In the genomic region with DNA sequence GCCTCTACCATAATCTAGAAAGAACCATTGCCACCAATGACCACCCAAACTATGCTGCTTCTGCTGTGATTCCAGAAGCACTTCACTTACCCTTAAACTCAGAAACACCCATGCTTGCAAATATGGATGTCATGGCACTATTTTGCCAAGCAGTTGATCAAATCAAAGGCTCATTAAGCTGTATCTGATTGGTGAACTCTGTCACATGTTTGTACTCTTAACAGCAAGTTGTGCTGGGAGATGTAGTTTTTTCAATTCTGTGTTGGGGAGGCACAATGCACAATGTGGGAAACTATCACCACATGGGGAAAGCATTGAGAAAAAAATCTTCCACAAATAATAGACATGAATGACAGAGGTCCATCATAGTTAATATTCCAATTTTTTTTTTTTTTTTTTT, we compare ENCODE assay signal across 23 cellular contexts. TPM values are rescaled to one million over a fixed set of nuclear protein-coding genes. Genes with fewer than 3 reads are reported as not detected.
DNase-seq lines count a peak whose midpoint lies in the region; ATAC-seq, FAIRE-seq and TF ChIP-seq lines count a peak whose summit lies in the region.
"Had no signal": no experiment of that assay in that cellular context is flagged by ENCODE, and none has a peak within 500 bp of the region (broad histone marks: within the 10 kb centered on the region; RNA-seq: fewer than 3 reads in every experiment).

No MANE protein-coding gene starts in this region.

- H3K18ac ChIP-seq in neuronal stem cell (ENCODE audit: low read length), result no peak overlapping the region

- H2BK15ac ChIP-seq in neuronal stem cell (ENCODE audit: low read length), result no peak overlapping the region

- H3K4me1 ChIP-seq in SK-N-SH (ENCODE audit: control insufficient read depth in 1 of 2, insufficient read depth in 2 of 2, low read depth in 1 of 2, low read length in 1 of 2), result peaks cover 0 to 12% of the 10 kb centered on the region in 2 experiments; a peak in 1 of 4 replicates
- H3K4me1 ChIP-seq in K562 (replicated peaks in 1 of 2; ENCODE audit: control insufficient read depth in 2 of 2, insufficient read depth in 2 of 2, low read length in 2 of 2), result no peaks in the 10 kb centered on the region; a peak in 1 of 5 replicates
- no peaks in the 10 kb centered on the region for H3K4me1 ChIP-seq in ascending aorta
- H3K4me1 ChIP-seq in neuronal stem cell (ENCODE audit: control insufficient read depth in 2 of 2, insufficient read depth in 1 of 2, low read depth in 1 of 2, low read length in 2 of 2), result peaks cover 0 to 2% of the 10 kb centered on the region in 2 donors
- H3K4me1 ChIP-seq: Peyer's patch had no signal

- no peak overlapping the region for H3K4me3 Mint-ChIP-seq in Calu3 (ENCODE audit: low read depth, unreplicated experiment)
- H3K4me3 Mint-ChIP-seq: CD8-positive, alpha-beta memory T cell had no signal

- no peaks in the 10 kb centered on the region for H3K9me3 Mint-ChIP-seq in Calu3 (ENCODE audit: low read depth, unreplicated experiment)

- POLR2A ChIA-PET in SK-N-SH (lab: Yijun Ruan, JAX) (no interaction called here), K562 (lab: Yijun Ruan, JAX) (no interaction called here)

- H2AK5ac ChIP-seq in neuronal stem cell (ENCODE audit: low read depth, low read length), result no peak overlapping the region

- no peak for TF ChIP-seq POLR2A in K562 (conservative IDR thresholded peaks at IDR 0.05)

- no peaks in the 10 kb centered on the region for H3K36me3 ChIP-seq in SK-N-SH (replicated peaks in 1 of 2; ENCODE audit: control insufficient read depth in 1 of 2, insufficient read depth in 2 of 2, low read length in 1 of 2)
- no peaks in the 10 kb centered on the region for H3K36me3 ChIP-seq in K562 (ENCODE audit: control insufficient read depth, insufficient read depth, low read length)
- no peaks in the 10 kb centered on the region for H3K36me3 ChIP-seq in ascending aorta
- H3K36me3 ChIP-seq in neuronal stem cell (replicated peaks in 1 of 2; ENCODE audit: control insufficient read depth in 2 of 2, insufficient read depth in 2 of 2, low read length in 2 of 2), result no peaks in the 10 kb centered on the region
- H3K36me3 ChIP-seq: HAP-1, Peyer's patch had no signal

- intact Hi-C loops in K562 (cut with micrococcal nuclease) (no loop called here), ascending aorta (cut with DNase I) (no loop called here), Calu3 (cut with micrococcal nuclease; ENCODE audit: unreplicated experiment) (no loop called here)

- H2AFZ ChIP-seq in SK-N-SH (ENCODE audit: low read depth), result no peak overlapping the region
- H2AFZ ChIP-seq in K562 (ENCODE audit: low read depth, low read length), result no peak overlapping the region
- no peak overlapping the region for H2AFZ ChIP-seq in neuronal stem cell (ENCODE audit: low read length)
- H2AFZ ChIP-seq: GM23248 had no signal

- H3K4ac ChIP-seq in neuronal stem cell (ENCODE audit: low read length), result no peak overlapping the region

- in situ Hi-C loops in K562 (cut with MboI), result no loop called here

- no peaks in the 10 kb centered on the region for H3K79me1 ChIP-seq in neuronal stem cell (ENCODE audit: low read depth, low read length)

- H3K9me2 ChIP-seq in SK-N-SH, result no peaks in the 10 kb centered on the region

- no peaks in the 10 kb centered on the region for H4K20me1 ChIP-seq in SK-N-SH (ENCODE audit: insufficient read depth)
- no peaks in the 10 kb centered on the region for H4K20me1 ChIP-seq in K562 (replicated peaks; ENCODE audit: control insufficient read depth, insufficient read depth, low read length)

- H2BK5ac ChIP-seq in neuronal stem cell (ENCODE audit: low read length), result no peak overlapping the region

- no peak for DNase-seq in SK-N-SH
- DNase-seq in K562 (ENCODE audit: extremely low read depth in 1 of 4, low spot score in 3 of 4), result no peak
- no peak for DNase-seq in ascending aorta (ENCODE audit: low spot score in 2 of 2)
- DNase-seq in Calu3, result no peak
- DNase-seq in neuronal stem cell (ENCODE audit: low spot score), result no peak
- DNase-seq: CD8-positive, alpha-beta memory T cell; DMS79 treated with DMSO at 0.1 percent for 48 hours; GM23248; NCI-H1105; NCI-H146; NCI-H2029; NCI-H2227 treated with DMSO at 0.1 percent for 48 hours; NCI-H510A; NCI-H748 treated with DMSO at 0.1 percent for 48 hours; Peyer's patch; T-helper 1 cell had no signal

- H4K8ac ChIP-seq in neuronal stem cell (ENCODE audit: low read depth, low read length), result no peak overlapping the region

- H3K9ac ChIP-seq in SK-N-SH (no peak overlapping the region), K562 (ENCODE audit: insufficient read depth in 1 of 2, low read depth in 2 of 2, low read length in 2 of 2) (no peak overlapping the region), neuronal stem cell (ENCODE audit: low read depth, low read length, poor library complexity) (no peak overlapping the region)
- H3K9ac ChIP-seq: GM23248 had no signal

- H3K4me3 ChIP-seq in SK-N-SH (ENCODE audit: low read depth in 2 of 2, low read length in 1 of 2) (no peak overlapping the region), K562 (no peak overlapping the region), ascending aorta (no peak overlapping the region), neuronal stem cell (ENCODE audit: low read length in 2 of 2) (no peak overlapping the region)
- H3K4me3 ChIP-seq: GM23248, HAP-1, Peyer's patch had no signal

- H3K27ac Mint-ChIP-seq in Calu3 (ENCODE audit: unreplicated experiment), result no peak overlapping the region
- H3K27ac Mint-ChIP-seq: CD8-positive, alpha-beta memory T cell had no signal

- no peak overlapping the region for H2BK12ac ChIP-seq in neuronal stem cell (ENCODE audit: low read length)

- FAIRE-seq in K562 (lab: Jason Lieb, UNC), result no peak
- FAIRE-seq: A204.1 had no signal

- no TSS peak for BruUV-seq in K562 (replicated peaks; lab: Mats Ljungman, UMichigan)
- BruUV-seq in Calu3 (replicated peaks; lab: Mats Ljungman, UMichigan), result no TSS peak

- H3K23ac ChIP-seq in neuronal stem cell (ENCODE audit: low read depth, low read length, poor library complexity), result no peak overlapping the region

- peaks cover 7% of the 10 kb centered on the region for H3K4me1 Mint-ChIP-seq in Calu3 (ENCODE audit: low read depth, unreplicated experiment)
- H3K4me1 Mint-ChIP-seq: CD8-positive, alpha-beta memory T cell had no signal

- H3K9me3 ChIP-seq in SK-N-SH, result no peaks in the 10 kb centered on the region
- no peaks in the 10 kb centered on the region for H3K9me3 ChIP-seq in K562 (replicated peaks; ENCODE audit: control insufficient read depth, insufficient read depth, low read depth, low read length)
- H3K9me3 ChIP-seq in ascending aorta, result no peaks in the 10 kb centered on the region
- H3K9me3 ChIP-seq in neuronal stem cell (replicated peaks in 1 of 2; ENCODE audit: control insufficient read depth in 2 of 2, insufficient read depth in 1 of 2, low read depth in 1 of 2, low read length in 2 of 2), result no peaks in the 10 kb centered on the region
- H3K9me3 ChIP-seq: HAP-1, Peyer's patch had no signal

- H3K27ac ChIP-seq in SK-N-SH (ENCODE audit: low read depth in 2 of 2, low read length in 1 of 2) (no peak overlapping the region), K562 (ENCODE audit: extremely low read depth, low read depth, low read length) (no peak overlapping the region), ascending aorta (no peak overlapping the region), neuronal stem cell (replicated peaks; ENCODE audit: low read length) (no peak overlapping the region)
- H3K27ac ChIP-seq: C4-2B, GM23248, Peyer's patch had no signal

- no peaks in the 10 kb centered on the region for H3K79me2 ChIP-seq in SK-N-SH (ENCODE audit: insufficient read depth)
- H3K79me2 ChIP-seq in K562 (ENCODE audit: control insufficient read depth, insufficient read depth, low read length), result no peaks in the 10 kb centered on the region

- TF ChIP-seq EP300 in SK-N-SH (IDR thresholded peaks at IDR 0.05; ENCODE audit: borderline replicate concordance in 1 of 2, low read depth in 1 of 2, low read length in 1 of 2), result no peak
- no peak for TF ChIP-seq EP300 in K562 (IDR thresholded peaks at IDR 0.05; ENCODE audit: low read length)

- TF ChIP-seq CTCF in SK-N-SH (IDR thresholded peaks at IDR 0.05) (no peak), K562 (IDR thresholded peaks at IDR 0.05 in 2 of 3, conservative IDR thresholded peaks at IDR 0.05 in 1 of 3; ENCODE audit: insufficient read depth in 2 of 3, low read depth in 1 of 3, low read length in 3 of 3) (no peak), ascending aorta (IDR thresholded peaks at IDR 0.05) (no peak), Calu3 (IDR thresholded peaks at IDR 0.05; ENCODE audit: unreplicated experiment) (no peak)

- no peak overlapping the region for H4K91ac ChIP-seq in neuronal stem cell (ENCODE audit: low read depth, low read length, poor library complexity)

- H2BK120ac ChIP-seq in neuronal stem cell (ENCODE audit: low read depth, low read length), result no peak overlapping the region

- peaks cover 5% of the 10 kb centered on the region for H3F3A ChIP-seq in SK-N-SH (replicated peaks; ENCODE audit: insufficient read depth)

- H3K14ac ChIP-seq in neuronal stem cell (ENCODE audit: low read length), result no peak overlapping the region

- ATAC-seq in SK-N-SH treated with all-trans-retinoic acid at 6 μM for 48 hours (no peak), HG03378 (IDR thresholded peaks at IDR 0.05; ENCODE audit: unreplicated experiment) (peak; percentile 60), K562 (peak; percentile 72)

- no peak overlapping the region for H3K4me2 ChIP-seq in SK-N-SH
- H3K4me2 ChIP-seq in K562 (ENCODE audit: insufficient read depth, low read length), result no peak overlapping the region
- no peak overlapping the region for H3K4me2 ChIP-seq in neuronal stem cell (ENCODE audit: insufficient read depth, low read length, poor library complexity, severe bottlenecking)

- H3K27me3 Mint-ChIP-seq in Calu3 (ENCODE audit: unreplicated experiment), result no peaks in the 10 kb centered on the region

- CTCF ChIA-PET in SK-N-SH (lab: Yijun Ruan, JAX) (no interaction called here), K562 (lab: Yijun Ruan, JAX; ENCODE audit: low intra/inter-chr PET ratio) (no interaction called here), Calu3 (lab: Charles Lee) (no interaction called here)

- H3K36me3 Mint-ChIP-seq in Calu3 (ENCODE audit: insufficient read depth, unreplicated experiment), result no peaks in the 10 kb centered on the region
- H3K36me3 Mint-ChIP-seq: CD8-positive, alpha-beta memory T cell had no signal

- TF ChIP-seq RAD21 in SK-N-SH (IDR thresholded peaks at IDR 0.05; ENCODE audit: low read length) (no peak), K562 (CRISPR knock-in tag; conservative IDR thresholded peaks at IDR 0.05 in 1 of 2, IDR thresholded peaks at IDR 0.05 in 1 of 2) (no peak)

- H3K27me3 ChIP-seq in SK-N-SH (ENCODE audit: insufficient read depth) (no peaks in the 10 kb centered on the region), K562 (ENCODE audit: control insufficient read depth in 2 of 2, insufficient read depth in 2 of 2, low read length in 2 of 2) (no peaks in the 10 kb centered on the region), ascending aorta (no peaks in the 10 kb centered on the region), neuronal stem cell (ENCODE audit: control insufficient read depth in 3 of 3, insufficient read depth in 3 of 3, low read depth in 1 of 3, low read length in 3 of 3) (no peaks in the 10 kb centered on the region)
- H3K27me3 ChIP-seq: Peyer's patch had no signal

- H3K9me1 ChIP-seq in K562 (ENCODE audit: control insufficient read depth, insufficient read depth, low read length), result no peaks in the 10 kb centered on the region

RNA-seq across cellular contexts. Expression of gene SPCS3, which starts 19.2 kb away (rescaled TPM):
- polyA plus RNA-seq in SK-N-SH (2012; rRNA removed), result 27.7 and 37.4 TPM in 2 replicates
- 41.4 and 52.3 TPM in 2 replicates for polyA plus RNA-seq in SK-N-SH (2012; cell fraction: cytosol; rRNA removed)
- polyA plus RNA-seq in SK-N-SH (2012; cell fraction: nucleus; rRNA removed), result 32.3 and 42.6 TPM in 2 replicates
- 74.2 and 192 TPM in 2 replicates for total RNA-seq in K562 (2011; cell fraction: chromatin; rRNA removed; ENCODE audit: low replicate concordance)
- total RNA-seq in K562 (2011; cell fraction: nucleolus; rRNA removed), result 80.8 and 84.5 TPM in 2 replicates
- total RNA-seq in K562 (2011; cell fraction: nucleoplasm; rRNA removed), result 128 and 217 TPM in 2 replicates
- total RNA-seq in K562 (2014; rRNA removed), result 66.6 and 101 TPM in 2 replicates
- total RNA-seq in K562 (2014; rRNA removed; fragmentation: Illumina TruSeq; extraction: Trizol), result 154 and 168 TPM in 2 replicates
- 124 and 133 TPM in 2 replicates for total RNA-seq in K562 (2015; rRNA removed; fragmentation: Illumina TruSeq; extraction: Trizol)
- total RNA-seq in K562 (2021), result 196 and 217 TPM in 2 replicates
- polyA plus RNA-seq in K562 (2011; rRNA removed), result 94.9 and 119 TPM in 2 replicates
- polyA plus RNA-seq in K562 (2011; cell fraction: cytosol; rRNA removed), result 20.7 and 41.3 TPM in 2 replicates
- polyA plus RNA-seq in K562 (2011; cell fraction: nucleus; rRNA removed), result 59.0 and 73.2 TPM in 2 replicates
- polyA plus RNA-seq in K562 (2012), result 85.5 and 87.4 TPM in 2 replicates
- 71.2 and 85.4 TPM in 2 replicates for polyA plus RNA-seq in K562 (2014; fragmentation: Illumina TruSeq; extraction: Trizol)
- polyA plus RNA-seq in K562 (2014; fragmentation: Nextera tagmentation; extraction: Ambion mirVana), result 10 to 100 TPM; 71.4 to 80.2 TPM
- 64.6 and 73.9 TPM in 2 replicates for polyA plus RNA-seq in K562 (2014; rRNA removed)
- 81.1 and 93.9 TPM in 2 replicates for polyA minus RNA-seq in K562 (2011; rRNA and poly(A)+ RNA removed)
- polyA minus RNA-seq in K562 (2011; cell fraction: cytosol; rRNA and poly(A)+ RNA removed), result 39.5 and 49.4 TPM in 2 replicates
- 87.2 and 126 TPM in 2 replicates for polyA minus RNA-seq in K562 (2011; cell fraction: nucleus; rRNA and poly(A)+ RNA removed)
- total RNA-seq in ascending aorta, result 57.4 TPM
- 82.8 and 94.6 TPM in 2 replicates for total RNA-seq in Calu3 (2022)
- polyA plus RNA-seq in neuronal stem cell (2013, experiment 1 of 2), result 47.5 TPM
- 49.2 TPM for polyA plus RNA-seq in neuronal stem cell (2013, experiment 2 of 2)

RNA-seq across cellular contexts. Expression of gene ASB5, which starts 31.5 kb away (rescaled TPM):
- polyA plus RNA-seq in SK-N-SH (2012; rRNA removed) (0.13 and 0.54 TPM in 2 replicates), K562 (2011; rRNA removed) (not detected in 2 replicates), K562 (2014; fragmentation: Illumina TruSeq; extraction: Trizol) (not detected in 2 replicates), K562 (2014; fragmentation: Nextera tagmentation; extraction: Ambion mirVana) (not detected), K562 (2014; rRNA removed) (not detected in 2 replicates)
- 0.12 and 0.35 TPM in 2 replicates for polyA plus RNA-seq in SK-N-SH (2012; cell fraction: cytosol; rRNA removed)
- 0.34 and 0.51 TPM in 2 replicates for polyA plus RNA-seq in SK-N-SH (2012; cell fraction: nucleus; rRNA removed)
- total RNA-seq in K562 (2011; cell fraction: chromatin; rRNA removed; ENCODE audit: low replicate concordance), result not detected in 2 replicates
- 0.39 TPM in 1 of 2 replicates, not detected in the other for total RNA-seq in K562 (2011; cell fraction: nucleolus; rRNA removed)
- 1.3 TPM in 1 of 2 replicates, not detected in the other for total RNA-seq in K562 (2011; cell fraction: nucleoplasm; rRNA removed)
- total RNA-seq in K562 (2014; rRNA removed) (not detected in 2 replicates), K562 (2014; rRNA removed; fragmentation: Illumina TruSeq; extraction: Trizol) (not detected in 2 replicates), K562 (2015; rRNA removed; fragmentation: Illumina TruSeq; extraction: Trizol) (not detected in 2 replicates), K562 (2021) (not detected in 2 replicates), ascending aorta (not detected), Calu3 (2022) (not detected in 2 replicates)
- polyA plus RNA-seq in K562 (2011; cell fraction: cytosol; rRNA removed), result not detected in 2 replicates
- not detected in 2 replicates for polyA plus RNA-seq in K562 (2011; cell fraction: nucleus; rRNA removed)
- polyA plus RNA-seq in K562 (2012), result not detected in 2 replicates
- polyA minus RNA-seq in K562 (2011; rRNA and poly(A)+ RNA removed), result not detected in 2 replicates
- polyA minus RNA-seq in K562 (2011; cell fraction: cytosol; rRNA and poly(A)+ RNA removed), result not detected in 2 replicates
- not detected in 2 replicates for polyA minus RNA-seq in K562 (2011; cell fraction: nucleus; rRNA and poly(A)+ RNA removed)
- polyA plus RNA-seq in neuronal stem cell (2013, experiment 1 of 2), result not detected
- polyA plus RNA-seq in neuronal stem cell (2013, experiment 2 of 2), result not detected
- total RNA-seq: CD8-positive, alpha-beta memory T cell; GM23248; HT1080; OCI-LY7; Peyer's patch had no signal
- polyA plus RNA-seq: CD8-positive, alpha-beta memory T cell; GM23248 had no signal

Comparison
In these comparisons a context has a peak if more than half of its experiments do, and no peak if none do; other contexts are left out.
1. Of the 27 proteins assayed by ChIP-seq in both K562 and SK-N-SH: peak only in K562: USF2; only in SK-N-SH: USF1; in both: none; in neither: 25.